In genomic region chr17:75896360-75897075, GRCh38 we compare ENCODE assay signal across 2 cellular contexts.
TF ChIP-seq lines count a peak whose summit lies in the region.

A gene with protein sequence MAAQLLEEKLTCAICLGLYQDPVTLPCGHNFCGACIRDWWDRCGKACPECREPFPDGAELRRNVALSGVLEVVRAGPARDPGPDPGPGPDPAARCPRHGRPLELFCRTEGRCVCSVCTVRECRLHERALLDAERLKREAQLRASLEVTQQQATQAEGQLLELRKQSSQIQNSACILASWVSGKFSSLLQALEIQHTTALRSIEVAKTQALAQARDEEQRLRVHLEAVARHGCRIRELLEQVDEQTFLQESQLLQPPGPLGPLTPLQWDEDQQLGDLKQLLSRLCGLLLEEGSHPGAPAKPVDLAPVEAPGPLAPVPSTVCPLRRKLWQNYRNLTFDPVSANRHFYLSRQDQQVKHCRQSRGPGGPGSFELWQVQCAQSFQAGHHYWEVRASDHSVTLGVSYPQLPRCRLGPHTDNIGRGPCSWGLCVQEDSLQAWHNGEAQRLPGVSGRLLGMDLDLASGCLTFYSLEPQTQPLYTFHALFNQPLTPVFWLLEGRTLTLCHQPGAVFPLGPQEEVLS (minus strand): TSS chr17:75896951. CDS start chr17:75896937, 14 bp downstream.

TF ChIP-seq in HEK293, 187 proteins besides CTCF, POLR2A, EP300 and RAD21 (continued from another document and continues in another):
- TF ChIP-seq ZEB2 (tag by site-specific recombination; IDR thresholded peaks at IDR 0.05) (0 out of 2 replicates have a peak, but pooled peaks have one; percentile 5), ZNF544 (tag by site-specific recombination; IDR thresholded peaks at IDR 0.05) (no peak), ZBTB49 (tag by site-specific recombination; IDR thresholded peaks at IDR 0.05; ENCODE audit: low read depth) (no peak), HOXD13 (CRISPR knock-in tag; IDR thresholded peaks at IDR 0.05; ENCODE audit: borderline replicate concordance) (no peak), ZNF677 (tag by site-specific recombination; IDR thresholded peaks at IDR 0.05) (0 out of 2 replicates have a peak, but pooled peaks have one; percentile 17), ZSCAN5A (tag by site-specific recombination; IDR thresholded peaks at IDR 0.05) (peak; percentile 69), ATF2 (tag by site-specific recombination; IDR thresholded peaks at IDR 0.05; ENCODE audit: low read depth) (no peak), ZNF416 (tag by site-specific recombination; IDR thresholded peaks at IDR 0.05) (no peak), BCL11B (tag by site-specific recombination; IDR thresholded peaks at IDR 0.05; ENCODE audit: low read depth) (no peak), ZNF610 (tag by site-specific recombination; IDR thresholded peaks at IDR 0.05; ENCODE audit: borderline replicate concordance) (no peak), OVOL3 (tag by site-specific recombination; IDR thresholded peaks at IDR 0.05) (0 out of 2 replicates have a peak, but pooled peaks have one; percentile 27), TCF7L2 (IDR thresholded peaks at IDR 0.05; ENCODE audit: borderline replicate concordance, low read depth, low read length) (no peak), GLIS1 (tag by site-specific recombination; IDR thresholded peaks at IDR 0.05) (no peak), ZNF26 (tag by site-specific recombination; IDR thresholded peaks at IDR 0.05) (no peak), ZNF747 (tag by site-specific recombination; IDR thresholded peaks at IDR 0.05) (no peak), ZNF335 (tag by site-specific recombination; conservative IDR thresholded peaks at IDR 0.05) (peak; percentile 88), ZNF707 (tag by site-specific recombination; IDR thresholded peaks at IDR 0.05) (no peak), ZNF561 (tag by site-specific recombination; IDR thresholded peaks at IDR 0.05; ENCODE audit: borderline replicate concordance) (0 out of 2 replicates have a peak, but pooled peaks have one; percentile 19)
- TF ChIP-seq, protein P1, sequence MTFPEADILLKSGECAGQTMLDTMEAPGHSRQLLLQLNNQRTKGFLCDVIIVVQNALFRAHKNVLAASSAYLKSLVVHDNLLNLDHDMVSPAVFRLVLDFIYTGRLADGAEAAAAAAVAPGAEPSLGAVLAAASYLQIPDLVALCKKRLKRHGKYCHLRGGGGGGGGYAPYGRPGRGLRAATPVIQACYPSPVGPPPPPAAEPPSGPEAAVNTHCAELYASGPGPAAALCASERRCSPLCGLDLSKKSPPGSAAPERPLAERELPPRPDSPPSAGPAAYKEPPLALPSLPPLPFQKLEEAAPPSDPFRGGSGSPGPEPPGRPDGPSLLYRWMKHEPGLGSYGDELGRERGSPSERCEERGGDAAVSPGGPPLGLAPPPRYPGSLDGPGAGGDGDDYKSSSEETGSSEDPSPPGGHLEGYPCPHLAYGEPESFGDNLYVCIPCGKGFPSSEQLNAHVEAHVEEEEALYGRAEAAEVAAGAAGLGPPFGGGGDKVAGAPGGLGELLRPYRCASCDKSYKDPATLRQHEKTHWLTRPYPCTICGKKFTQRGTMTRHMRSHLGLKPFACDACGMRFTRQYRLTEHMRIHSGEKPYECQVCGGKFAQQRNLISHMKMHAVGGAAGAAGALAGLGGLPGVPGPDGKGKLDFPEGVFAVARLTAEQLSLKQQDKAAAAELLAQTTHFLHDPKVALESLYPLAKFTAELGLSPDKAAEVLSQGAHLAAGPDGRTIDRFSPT (tag by site-specific recombination; IDR thresholded peaks at IDR 0.05): peak; percentile 82

TF ChIP-seq in K562, 482 proteins besides CTCF, POLR2A, EP300 and RAD21 (continued from another document and continues in another):
- TF ChIP-seq CGGBP1 (CRISPR knock-in tag; IDR thresholded peaks at IDR 0.05) (0 out of 2 replicates have a peak, but pooled peaks have one; percentile 30), HDAC8 (tag; IDR thresholded peaks at IDR 0.05) (peak; percentile 44; the same call in 1 of the 2 replicates), NR3C1 (CRISPR knock-in tag; IDR thresholded peaks at IDR 0.05) (no peak; the same call in 1 of the 2 replicates), DMBX1 (CRISPR knock-in tag; IDR thresholded peaks at IDR 0.05; ENCODE audit: borderline replicate concordance) (no peak), OTX1 (CRISPR knock-in tag; IDR thresholded peaks at IDR 0.05) (no peak), MTA2 (IDR thresholded peaks at IDR 0.05; ENCODE audit: low read depth) (no peak), TEAD1 (CRISPR knock-in tag; IDR thresholded peaks at IDR 0.05) (peak in 1 of 2 experiments; percentile 86; a peak in 1 of 4 replicates), EHMT2 (IDR thresholded peaks at IDR 0.05) (no peak), POLR2H (tag; IDR thresholded peaks at IDR 0.05; ENCODE audit: low read depth) (peak; percentile 61), TBL1XR1 (IDR thresholded peaks at IDR 0.05; ENCODE audit: low read length in 2 of 2) (no peak), BCOR (IDR thresholded peaks at IDR 0.05) (no peak), HMG20B (CRISPR knock-in tag; IDR thresholded peaks at IDR 0.05) (no peak), NFRKB (IDR thresholded peaks at IDR 0.05; ENCODE audit: low read depth) (no peak), HDAC2 (IDR thresholded peaks at IDR 0.05) (peak; percentile 23; the same call in 1 of the 2 replicates), CBX8 (IDR thresholded peaks at IDR 0.05; ENCODE audit: borderline replicate concordance, extremely low read depth, low read depth, low read length, poor library complexity, severe bottlenecking) (no peak), CHD1 (IDR thresholded peaks at IDR 0.05; ENCODE audit: low read length) (peak; percentile 27), FOXJ2 (tag; IDR thresholded peaks at IDR 0.05) (no peak), SNRNP70 (optimal IDR thresholded peaks at IDR 0.05; ENCODE audit: low read depth, low read length) (no peak), ZNF121 (CRISPR knock-in tag; conservative IDR thresholded peaks at IDR 0.05) (no peak), ZNF740 (CRISPR knock-in tag; IDR thresholded peaks at IDR 0.05) (peak; percentile 28; the same call in 1 of the 2 replicates), ZNF740 (tag; IDR thresholded peaks at IDR 0.05) (no peak), MTA3 (IDR thresholded peaks at IDR 0.05; ENCODE audit: borderline replicate concordance) (0 out of 2 replicates have a peak, but pooled peaks have one; percentile 30), CREB3L1 (IDR thresholded peaks at IDR 0.05; ENCODE audit: borderline replicate concordance, low read depth) (peak; percentile 78), ETS2 (tag; IDR thresholded peaks at IDR 0.05; ENCODE audit: borderline replicate concordance, poor library complexity, severe bottlenecking) (no peak), SMARCC2 (IDR thresholded peaks at IDR 0.05; ENCODE audit: low read depth) (no peak), NRF1 (conservative IDR thresholded peaks at IDR 0.05 in 1 of 2, IDR thresholded peaks at IDR 0.05 in 1 of 2) (peak; percentile 63 to 69), JUND (IDR thresholded peaks at IDR 0.05; ENCODE audit: borderline replicate concordance, low read depth, low read length) (peak; percentile 88), JUND (tag; IDR thresholded peaks at IDR 0.05; ENCODE audit: borderline replicate concordance, low read depth, low read length) (peak; percentile 71; the same call in 1 of the 3 replicates), CHD2 (IDR thresholded peaks at IDR 0.05; ENCODE audit: low read depth, low read length) (no peak), C11orf30 (IDR thresholded peaks at IDR 0.05; ENCODE audit: low read depth) (no peak), SUPT5H (IDR thresholded peaks at IDR 0.05) (peak; percentile 80), ELK3 (CRISPR knock-in tag; IDR thresholded peaks at IDR 0.05) (no peak), FOSL1 (tag; conservative IDR thresholded peaks at IDR 0.05) (peak; percentile 95), ZNF12 (CRISPR knock-in tag; IDR thresholded peaks at IDR 0.05) (no peak), TBP (optimal IDR thresholded peaks at IDR 0.05; ENCODE audit: low read depth, low read length) (peak; percentile 56), NR2C2 (CRISPR knock-in tag; IDR thresholded peaks at IDR 0.05) (no peak), NR2C2 (tag; IDR thresholded peaks at IDR 0.05) (peak; percentile 56; the same call in 1 of the 2 replicates), ZNF586 (CRISPR knock-in tag; conservative IDR thresholded peaks at IDR 0.05) (no peak), ZFX (CRISPR knock-in tag; IDR thresholded peaks at IDR 0.05) (peak; percentile 90), CTCFL (IDR thresholded peaks at IDR 0.05; ENCODE audit: borderline replicate concordance, insufficient read depth, low read depth, low read length, poor library complexity, severe bottlenecking) (peak; percentile 52), FUS (optimal IDR thresholded peaks at IDR 0.05; ENCODE audit: low read depth, low read length) (peak; percentile 4), WHSC1 (IDR thresholded peaks at IDR 0.05; ENCODE audit: low read length) (no peak), AFF4 (CRISPR knock-in tag; IDR thresholded peaks at IDR 0.05) (peak; percentile 84)
- TF ChIP-seq, protein P2, sequence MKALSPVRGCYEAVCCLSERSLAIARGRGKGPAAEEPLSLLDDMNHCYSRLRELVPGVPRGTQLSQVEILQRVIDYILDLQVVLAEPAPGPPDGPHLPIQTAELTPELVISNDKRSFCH (CRISPR knock-in tag; IDR thresholded peaks at IDR 0.05): no peak
- TF ChIP-seq, protein P2 (tag; IDR thresholded peaks at IDR 0.05): 0 out of 2 replicates have a peak, but pooled peaks have one; percentile 25
